ENCODE assay signal across 1 cellular context in genomic region chr19:2171349-2172145, GRCh38.
TF ChIP-seq lines count a peak whose summit lies in the region.

No MANE protein-coding gene starts in this region.

TF ChIP-seq in K562, 482 proteins besides CTCF, POLR2A, EP300 and RAD21 (continued from another document and continues in another):
- TF ChIP-seq, protein P1, sequence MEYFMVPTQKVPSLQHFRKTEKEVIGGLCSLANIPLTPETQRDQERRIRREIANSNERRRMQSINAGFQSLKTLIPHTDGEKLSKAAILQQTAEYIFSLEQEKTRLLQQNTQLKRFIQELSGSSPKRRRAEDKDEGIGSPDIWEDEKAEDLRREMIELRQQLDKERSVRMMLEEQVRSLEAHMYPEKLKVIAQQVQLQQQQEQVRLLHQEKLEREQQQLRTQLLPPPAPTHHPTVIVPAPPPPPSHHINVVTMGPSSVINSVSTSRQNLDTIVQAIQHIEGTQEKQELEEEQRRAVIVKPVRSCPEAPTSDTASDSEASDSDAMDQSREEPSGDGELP (CRISPR knock-in tag; IDR thresholded peaks at IDR 0.05; ENCODE audit: borderline replicate concordance): peak; percentile 46; the same call in 1 of the 2 replicates
- TF ChIP-seq TCF3 (CRISPR knock-in tag; IDR thresholded peaks at IDR 0.05) (peak; percentile 95), NRF1 (conservative IDR thresholded peaks at IDR 0.05 in 1 of 2, IDR thresholded peaks at IDR 0.05 in 1 of 2) (peak; percentile 63 to 74), HMGN3 (IDR thresholded peaks at IDR 0.05; ENCODE audit: borderline replicate concordance, extremely low read depth, insufficient read length, low read depth, low read length) (no peak), MECOM (CRISPR knock-in tag; IDR thresholded peaks at IDR 0.05) (0 out of 2 replicates have a peak, but pooled peaks have one; percentile 34), PBX2 (CRISPR knock-in tag; IDR thresholded peaks at IDR 0.05; ENCODE audit: low read depth) (no peak), PBX2 (tag; conservative IDR thresholded peaks at IDR 0.05; ENCODE audit: low read depth) (peak; percentile 75), ZNF766 (CRISPR knock-in tag; conservative IDR thresholded peaks at IDR 0.05) (peak; percentile 64), NFIC (IDR thresholded peaks at IDR 0.05) (peak; percentile 81), ZFX (CRISPR knock-in tag; IDR thresholded peaks at IDR 0.05) (peak; percentile 42), CBX2 (IDR thresholded peaks at IDR 0.05; ENCODE audit: insufficient read depth, low read length, poor library complexity, severe bottlenecking) (no peak), BCOR (IDR thresholded peaks at IDR 0.05) (peak; percentile 61), NR2C1 (IDR thresholded peaks at IDR 0.05) (no peak), NR2C1 (tag; IDR thresholded peaks at IDR 0.05) (0 out of 2 replicates have a peak, but pooled peaks have one; percentile 42), TEAD4 (IDR thresholded peaks at IDR 0.05; ENCODE audit: low read length) (peak; percentile 95), TEAD4 (CRISPR knock-in tag; IDR thresholded peaks at IDR 0.05; ENCODE audit: borderline replicate concordance) (no peak), CBFA2T3 (IDR thresholded peaks at IDR 0.05) (peak; percentile 94), GATAD2A (IDR thresholded peaks at IDR 0.05) (peak; percentile 50; the same call in 1 of the 2 replicates), CBFA2T2 (conservative IDR thresholded peaks at IDR 0.05) (peak; percentile 89), MEIS2 (IDR thresholded peaks at IDR 0.05; ENCODE audit: partially characterized antibody) (peak; percentile 91), ZNF830 (CRISPR knock-in tag; IDR thresholded peaks at IDR 0.05) (no peak), SMARCC2 (IDR thresholded peaks at IDR 0.05; ENCODE audit: low read depth) (peak; percentile 65; the same call in 1 of the 2 replicates), GABPB1 (CRISPR knock-in tag; IDR thresholded peaks at IDR 0.05) (peak; percentile 32; the same call in 1 of the 2 replicates), AFF1 (IDR thresholded peaks at IDR 0.05; ENCODE audit: low read depth in 1 of 2, partially characterized antibody in 2 of 2) (peak in 1 of 2 experiments; percentile 66), RCOR1 (IDR thresholded peaks at IDR 0.05; ENCODE audit: borderline replicate concordance in 1 of 2, low read depth in 2 of 2, low read length in 2 of 2) (peak; percentile 75 to 97), SOX6 (IDR thresholded peaks at IDR 0.05) (peak; percentile 96), FOXA3 (CRISPR knock-in tag; conservative IDR thresholded peaks at IDR 0.05 in 1 of 2, IDR thresholded peaks at IDR 0.05 in 1 of 2) (peak; percentile 94 to 97), JUN (IDR thresholded peaks at IDR 0.05; ENCODE audit: borderline replicate concordance, low read depth, low read length) (no peak), JUN (CRISPR knock-in tag; IDR thresholded peaks at IDR 0.05; ENCODE audit: borderline replicate concordance) (no peak), ZFP36 (IDR thresholded peaks at IDR 0.05; ENCODE audit: low read depth, low read length, partially characterized antibody) (peak; percentile 50), NEUROD1 (IDR thresholded peaks at IDR 0.05; ENCODE audit: borderline replicate concordance, low read depth, low read length, partially characterized antibody) (peak; percentile 18), CAMTA2 (CRISPR knock-in tag; conservative IDR thresholded peaks at IDR 0.05) (no peak), MTA2 (IDR thresholded peaks at IDR 0.05; ENCODE audit: low read depth) (peak; percentile 90), PHB2 (IDR thresholded peaks at IDR 0.05; ENCODE audit: low read depth) (peak; percentile 72; the same call in 1 of the 2 replicates), ZNF12 (CRISPR knock-in tag; IDR thresholded peaks at IDR 0.05) (no peak), ESRRA (IDR thresholded peaks at IDR 0.05; ENCODE audit: borderline replicate concordance, low read depth) (peak; percentile 79), EGR1 (conservative IDR thresholded peaks at IDR 0.05) (0 out of 2 replicates have a peak, but pooled peaks have one; percentile 17), CREB1 (IDR thresholded peaks at IDR 0.05) (0 out of 2 replicates have a peak, but pooled peaks have one; percentile 28), CREB1 (CRISPR knock-in tag; IDR thresholded peaks at IDR 0.05) (no peak), TEAD1 (CRISPR knock-in tag; IDR thresholded peaks at IDR 0.05) (peak in 1 of 2 experiments; percentile 48; a peak in 1 of 4 replicates), FOXA1 (IDR thresholded peaks at IDR 0.05; ENCODE audit: borderline replicate concordance) (peak; percentile 70; the same call in 1 of the 2 replicates), PURB (CRISPR knock-in tag; IDR thresholded peaks at IDR 0.05; ENCODE audit: low read depth) (no peak), KAT7 (CRISPR knock-in tag; IDR thresholded peaks at IDR 0.05; ENCODE audit: borderline replicate concordance) (peak; percentile 34; the same call in 1 of the 2 replicates), ZEB2 (IDR thresholded peaks at IDR 0.05) (peak; percentile 65), KLF16 (IDR thresholded peaks at IDR 0.05) (peak; percentile 90), RNF2 (IDR thresholded peaks at IDR 0.05) (no peak), GTF2F1 (IDR thresholded peaks at IDR 0.05; ENCODE audit: low read depth, low read length) (no peak)
- TF ChIP-seq, protein P2, sequence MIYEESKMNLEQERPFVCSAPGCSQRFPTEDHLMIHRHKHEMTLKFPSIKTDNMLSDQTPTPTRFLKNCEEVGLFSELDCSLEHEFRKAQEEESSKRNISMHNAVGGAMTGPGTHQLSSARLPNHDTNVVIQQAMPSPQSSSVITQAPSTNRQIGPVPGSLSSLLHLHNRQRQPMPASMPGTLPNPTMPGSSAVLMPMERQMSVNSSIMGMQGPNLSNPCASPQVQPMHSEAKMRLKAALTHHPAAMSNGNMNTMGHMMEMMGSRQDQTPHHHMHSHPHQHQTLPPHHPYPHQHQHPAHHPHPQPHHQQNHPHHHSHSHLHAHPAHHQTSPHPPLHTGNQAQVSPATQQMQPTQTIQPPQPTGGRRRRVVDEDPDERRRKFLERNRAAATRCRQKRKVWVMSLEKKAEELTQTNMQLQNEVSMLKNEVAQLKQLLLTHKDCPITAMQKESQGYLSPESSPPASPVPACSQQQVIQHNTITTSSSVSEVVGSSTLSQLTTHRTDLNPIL (CRISPR knock-in tag; IDR thresholded peaks at IDR 0.05): no peak
- TF ChIP-seq, protein P3, sequence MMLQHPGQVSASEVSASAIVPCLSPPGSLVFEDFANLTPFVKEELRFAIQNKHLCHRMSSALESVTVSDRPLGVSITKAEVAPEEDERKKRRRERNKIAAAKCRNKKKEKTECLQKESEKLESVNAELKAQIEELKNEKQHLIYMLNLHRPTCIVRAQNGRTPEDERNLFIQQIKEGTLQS (IDR thresholded peaks at IDR 0.05): peak; percentile 20; the same call in 1 of the 2 replicates
- TF ChIP-seq, protein P3 (CRISPR knock-in tag; conservative IDR thresholded peaks at IDR 0.05): no peak
- TF ChIP-seq, protein P4, sequence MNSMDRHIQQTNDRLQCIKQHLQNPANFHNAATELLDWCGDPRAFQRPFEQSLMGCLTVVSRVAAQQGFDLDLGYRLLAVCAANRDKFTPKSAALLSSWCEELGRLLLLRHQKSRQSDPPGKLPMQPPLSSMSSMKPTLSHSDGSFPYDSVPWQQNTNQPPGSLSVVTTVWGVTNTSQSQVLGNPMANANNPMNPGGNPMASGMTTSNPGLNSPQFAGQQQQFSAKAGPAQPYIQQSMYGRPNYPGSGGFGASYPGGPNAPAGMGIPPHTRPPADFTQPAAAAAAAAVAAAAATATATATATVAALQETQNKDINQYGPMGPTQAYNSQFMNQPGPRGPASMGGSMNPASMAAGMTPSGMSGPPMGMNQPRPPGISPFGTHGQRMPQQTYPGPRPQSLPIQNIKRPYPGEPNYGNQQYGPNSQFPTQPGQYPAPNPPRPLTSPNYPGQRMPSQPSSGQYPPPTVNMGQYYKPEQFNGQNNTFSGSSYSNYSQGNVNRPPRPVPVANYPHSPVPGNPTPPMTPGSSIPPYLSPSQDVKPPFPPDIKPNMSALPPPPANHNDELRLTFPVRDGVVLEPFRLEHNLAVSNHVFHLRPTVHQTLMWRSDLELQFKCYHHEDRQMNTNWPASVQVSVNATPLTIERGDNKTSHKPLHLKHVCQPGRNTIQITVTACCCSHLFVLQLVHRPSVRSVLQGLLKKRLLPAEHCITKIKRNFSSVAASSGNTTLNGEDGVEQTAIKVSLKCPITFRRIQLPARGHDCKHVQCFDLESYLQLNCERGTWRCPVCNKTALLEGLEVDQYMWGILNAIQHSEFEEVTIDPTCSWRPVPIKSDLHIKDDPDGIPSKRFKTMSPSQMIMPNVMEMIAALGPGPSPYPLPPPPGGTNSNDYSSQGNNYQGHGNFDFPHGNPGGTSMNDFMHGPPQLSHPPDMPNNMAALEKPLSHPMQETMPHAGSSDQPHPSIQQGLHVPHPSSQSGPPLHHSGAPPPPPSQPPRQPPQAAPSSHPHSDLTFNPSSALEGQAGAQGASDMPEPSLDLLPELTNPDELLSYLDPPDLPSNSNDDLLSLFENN (IDR thresholded peaks at IDR 0.05; ENCODE audit: low read depth in 2 of 2, low read length in 2 of 2): peak in 1 of 2 experiments; percentile 82; a peak in 2 of 4 replicates
- TF ChIP-seq, protein P5, sequence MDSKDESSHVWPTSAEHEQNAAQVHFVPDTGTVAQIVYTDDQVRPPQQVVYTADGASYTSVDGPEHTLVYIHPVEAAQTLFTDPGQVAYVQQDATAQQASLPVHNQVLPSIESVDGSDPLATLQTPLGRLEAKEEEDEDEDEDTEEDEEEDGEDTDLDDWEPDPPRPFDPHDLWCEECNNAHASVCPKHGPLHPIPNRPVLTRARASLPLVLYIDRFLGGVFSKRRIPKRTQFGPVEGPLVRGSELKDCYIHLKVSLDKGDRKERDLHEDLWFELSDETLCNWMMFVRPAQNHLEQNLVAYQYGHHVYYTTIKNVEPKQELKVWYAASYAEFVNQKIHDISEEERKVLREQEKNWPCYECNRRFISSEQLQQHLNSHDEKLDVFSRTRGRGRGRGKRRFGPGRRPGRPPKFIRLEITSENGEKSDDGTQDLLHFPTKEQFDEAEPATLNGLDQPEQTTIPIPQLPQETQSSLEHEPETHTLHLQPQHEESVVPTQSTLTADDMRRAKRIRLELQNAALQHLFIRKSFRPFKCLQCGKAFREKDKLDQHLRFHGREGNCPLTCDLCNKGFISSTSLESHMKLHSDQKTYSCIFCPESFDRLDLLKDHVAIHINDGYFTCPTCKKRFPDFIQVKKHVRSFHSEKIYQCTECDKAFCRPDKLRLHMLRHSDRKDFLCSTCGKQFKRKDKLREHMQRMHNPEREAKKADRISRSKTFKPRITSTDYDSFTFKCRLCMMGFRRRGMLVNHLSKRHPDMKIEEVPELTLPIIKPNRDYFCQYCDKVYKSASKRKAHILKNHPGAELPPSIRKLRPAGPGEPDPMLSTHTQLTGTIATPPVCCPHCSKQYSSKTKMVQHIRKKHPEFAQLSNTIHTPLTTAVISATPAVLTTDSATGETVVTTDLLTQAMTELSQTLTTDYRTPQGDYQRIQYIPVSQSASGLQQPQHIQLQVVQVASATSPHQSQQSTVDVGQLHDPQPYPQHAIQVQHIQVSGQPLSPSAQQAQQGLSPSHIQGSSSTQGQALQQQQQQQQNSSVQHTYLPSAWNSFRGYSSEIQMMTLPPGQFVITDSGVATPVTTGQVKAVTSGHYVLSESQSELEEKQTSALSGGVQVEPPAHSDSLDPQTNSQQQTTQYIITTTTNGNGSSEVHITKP (IDR thresholded peaks at IDR 0.05; ENCODE audit: partially characterized antibody): peak; percentile 55
